In genomic region chr17:38691154-38691553, GRCh38 we compare ENCODE assay signal across 16 cellular contexts. TPM values are rescaled to one million over a fixed set of nuclear protein-coding genes. Genes with fewer than 3 reads are reported as not detected.
DNase-seq lines count a peak whose midpoint lies in the region; ATAC-seq and TF ChIP-seq lines count a peak whose summit lies in the region.
"Had no signal": no experiment of that assay in that cellular context is flagged by ENCODE, and none has a peak within 500 bp of the region (broad histone marks: within the 10 kb centered on the region; RNA-seq: fewer than 3 reads in every experiment).

No MANE protein-coding gene starts in this region.

- H3K4me1 ChIP-seq in parathyroid adenoma, result peaks cover 18% of the 10 kb centered on the region
- peaks cover 19% of the 10 kb centered on the region for H3K4me1 ChIP-seq in left ventricle myocardium inferior

- no peaks in the 10 kb centered on the region for H3K36me3 Mint-ChIP-seq in activated naive CD4-positive, alpha-beta T cell treated with anti-CD3 and anti-CD28 coated beads, Interleukin-2, amount 50 U/mL, for 24 hours
- no peaks in the 10 kb centered on the region for H3K36me3 Mint-ChIP-seq in activated naive CD4-positive, alpha-beta T cell treated with anti-CD3 and anti-CD28 coated beads, Interleukin-2, amount 50 U/mL, for 72 hours
- peaks cover 2% of the 10 kb centered on the region for H3K36me3 Mint-ChIP-seq in T-helper 17 cell (ENCODE audit: low read depth)
- H3K36me3 Mint-ChIP-seq in dendritic cell treated with granulocyte-macrophage colony-stimulating factor and Interleukin-4, amounts not matched to agents 40 ng/mL and 50 ng/mL, for 4 days (ENCODE audit: low read depth), result no peaks in the 10 kb centered on the region
- H3K36me3 Mint-ChIP-seq: CD4-positive, CD25-positive, alpha-beta regulatory T cell had no signal

- DNase-seq in activated naive CD4-positive, alpha-beta T cell treated with anti-CD3 and anti-CD28 coated beads, Interleukin-2, amount 50 U/mL, for 72 hours (ENCODE audit: low spot score in 2 of 2), result no peak
- DNase-seq in T-helper 17 cell, result no peak
- no peak for DNase-seq in left ventricle myocardium inferior
- DNase-seq: CD4-positive, CD25-positive, alpha-beta regulatory T cell; DMS153; DMS79 treated with DMSO at 0.1 percent for 48 hours; EL; HCEC 1CT; HFFc6 had no signal

- intact Hi-C loops in dendritic cell treated with granulocyte-macrophage colony-stimulating factor and Interleukin-4, amounts not matched to agents 40 ng/mL and 50 ng/mL, for 4 days (cut with micrococcal nuclease), result no loop called here
- intact Hi-C loops in left ventricle myocardium inferior (cut with micrococcal nuclease), result no loop called here

- H3K9me3 ChIP-seq in T-helper 17 cell (ENCODE audit: control insufficient read depth, low read length, poor library complexity, severe bottlenecking) (no peaks in the 10 kb centered on the region), parathyroid adenoma (ENCODE audit: control insufficient read depth, low read length) (no peaks in the 10 kb centered on the region), left ventricle myocardium inferior (replicated peaks) (no peaks in the 10 kb centered on the region)

- no peaks in the 10 kb centered on the region for H3K27me3 ChIP-seq in parathyroid adenoma (ENCODE audit: control insufficient read depth, insufficient read depth, low read length)
- H3K27me3 ChIP-seq in left ventricle myocardium inferior (ENCODE audit: low read depth), result no peaks in the 10 kb centered on the region

- no peaks in the 10 kb centered on the region for H3K9me3 Mint-ChIP-seq in activated naive CD4-positive, alpha-beta T cell treated with anti-CD3 and anti-CD28 coated beads, Interleukin-2, amount 50 U/mL, for 24 hours
- no peaks in the 10 kb centered on the region for H3K9me3 Mint-ChIP-seq in activated naive CD4-positive, alpha-beta T cell treated with anti-CD3 and anti-CD28 coated beads, Interleukin-2, amount 50 U/mL, for 72 hours
- H3K9me3 Mint-ChIP-seq in dendritic cell treated with granulocyte-macrophage colony-stimulating factor and Interleukin-4, amounts not matched to agents 40 ng/mL and 50 ng/mL, for 4 days, result no peaks in the 10 kb centered on the region
- H3K9me3 Mint-ChIP-seq: CD4-positive, CD25-positive, alpha-beta regulatory T cell; HFFc6 had no signal

- no peaks in the 10 kb centered on the region for H3K36me3 ChIP-seq in parathyroid adenoma (ENCODE audit: control insufficient read depth, insufficient read depth, low read length)
- no peaks in the 10 kb centered on the region for H3K36me3 ChIP-seq in left ventricle myocardium inferior

- H3K4me1 Mint-ChIP-seq in activated naive CD4-positive, alpha-beta T cell treated with anti-CD3 and anti-CD28 coated beads, Interleukin-2, amount 50 U/mL, for 24 hours, result peaks cover 6% of the 10 kb centered on the region
- H3K4me1 Mint-ChIP-seq in T-helper 17 cell, result peaks cover 3% of the 10 kb centered on the region
- H3K4me1 Mint-ChIP-seq in dendritic cell treated with granulocyte-macrophage colony-stimulating factor and Interleukin-4, amounts not matched to agents 40 ng/mL and 50 ng/mL, for 4 days (ENCODE audit: low read depth), result peaks cover 53% of the 10 kb centered on the region

- H3K4me3 ChIP-seq in parathyroid adenoma (ENCODE audit: low read depth, low read length) (no peak overlapping the region), left ventricle myocardium inferior (no peak overlapping the region)

- H3K4me3 Mint-ChIP-seq in activated naive CD4-positive, alpha-beta T cell treated with anti-CD3 and anti-CD28 coated beads, Interleukin-2, amount 50 U/mL, for 24 hours, result no peak overlapping the region
- H3K4me3 Mint-ChIP-seq in T-helper 17 cell, result no peak overlapping the region
- no peak overlapping the region for H3K4me3 Mint-ChIP-seq in dendritic cell treated with granulocyte-macrophage colony-stimulating factor and Interleukin-4, amounts not matched to agents 40 ng/mL and 50 ng/mL, for 4 days
- H3K4me3 Mint-ChIP-seq: CD4-positive, CD25-positive, alpha-beta regulatory T cell; HFFc6 had no signal

- no peaks in the 10 kb centered on the region for H3K27me3 Mint-ChIP-seq in activated naive CD4-positive, alpha-beta T cell treated with anti-CD3 and anti-CD28 coated beads, Interleukin-2, amount 50 U/mL, for 24 hours
- peaks cover 17% of the 10 kb centered on the region for H3K27me3 Mint-ChIP-seq in T-helper 17 cell
- H3K27me3 Mint-ChIP-seq in dendritic cell treated with granulocyte-macrophage colony-stimulating factor and Interleukin-4, amounts not matched to agents 40 ng/mL and 50 ng/mL, for 4 days, result peaks cover 5% of the 10 kb centered on the region
- H3K27me3 Mint-ChIP-seq: CD4-positive, CD25-positive, alpha-beta regulatory T cell had no signal

- no peak overlapping the region for H3K9ac ChIP-seq in parathyroid adenoma

- no peak overlapping the region for H3K27ac ChIP-seq in parathyroid adenoma
- no peak overlapping the region for H3K27ac ChIP-seq in left ventricle myocardium inferior (replicated peaks)
- H3K27ac ChIP-seq: 22Rv1, HL-60 had no signal

- TF ChIP-seq CTCF in parathyroid adenoma (IDR thresholded peaks at IDR 0.05), result no peak
- TF ChIP-seq CTCF in left ventricle myocardium inferior (IDR thresholded peaks at IDR 0.05; ENCODE audit: borderline replicate concordance), result no peak

- no peak for ATAC-seq in activated naive CD4-positive, alpha-beta T cell treated with anti-CD3 and anti-CD28 coated beads, Interleukin-2, amount 50 U/mL, for 72 hours
- ATAC-seq in T-helper 17 cell, result no peak
- ATAC-seq in GM18519 (IDR thresholded peaks at IDR 0.05; ENCODE audit: low FRiP score, unreplicated experiment), result no peak
- ATAC-seq in HG03354 (IDR thresholded peaks at IDR 0.05; ENCODE audit: poor library complexity, severe bottlenecking, unreplicated experiment), result no peak

- peak overlapping the region; percentile 72 for H2AFZ ChIP-seq in parathyroid adenoma

- peak overlapping the region; percentile 23 for H3K27ac Mint-ChIP-seq in activated naive CD4-positive, alpha-beta T cell treated with anti-CD3 and anti-CD28 coated beads, Interleukin-2, amount 50 U/mL, for 24 hours
- peak overlapping the region in 1 of 2 donors; percentile 45 for H3K27ac Mint-ChIP-seq in activated naive CD4-positive, alpha-beta T cell treated with anti-CD3 and anti-CD28 coated beads, Interleukin-2, amount 50 U/mL, for 72 hours
- H3K27ac Mint-ChIP-seq in T-helper 17 cell, result peak overlapping the region; percentile 86
- H3K27ac Mint-ChIP-seq in dendritic cell treated with granulocyte-macrophage colony-stimulating factor and Interleukin-4, amounts not matched to agents 40 ng/mL and 50 ng/mL, for 4 days, result peak overlapping the region; percentile 9
- H3K27ac Mint-ChIP-seq: HFFc6 had no signal

- no peaks in the 10 kb centered on the region for H3K79me2 ChIP-seq in parathyroid adenoma

- H3K4me2 ChIP-seq in parathyroid adenoma (ENCODE audit: low read length), result no peak overlapping the region

RNA-seq across cellular contexts. Expression of gene MLLT6, which starts 13.9 kb away (rescaled TPM):
- 100 to 1,000 TPM; 204 to 288 TPM for total RNA-seq in activated naive CD4-positive, alpha-beta T cell treated with anti-CD3 and anti-CD28 coated beads, Interleukin-2, amount 50 U/mL, for 72 hours
- total RNA-seq in T-helper 17 cell, result 100 to 1,000 TPM; 304 to 334 TPM
- total RNA-seq in left ventricle myocardium inferior, result 74.1 TPM

RNA-seq across cellular contexts. Expression of gene EPOP, which starts 16.4 kb away (rescaled TPM):
- total RNA-seq in activated naive CD4-positive, alpha-beta T cell treated with anti-CD3 and anti-CD28 coated beads, Interleukin-2, amount 50 U/mL, for 72 hours, result 10 to 100 TPM; 27.5 to 31.3 TPM
- 1 to 10 TPM in 1 of 2 donors, under 1 TPM in 1; 0.60 to 1.1 TPM for total RNA-seq in T-helper 17 cell
- total RNA-seq in left ventricle myocardium inferior, result 0.33 TPM

RNA-seq across cellular contexts. Expression of gene CISD3, which starts 39.0 kb away (rescaled TPM):
- 10 to 100 TPM; 32.7 to 40.7 TPM for total RNA-seq in activated naive CD4-positive, alpha-beta T cell treated with anti-CD3 and anti-CD28 coated beads, Interleukin-2, amount 50 U/mL, for 72 hours
- 10 to 100 TPM; 12.0 to 12.8 TPM for total RNA-seq in T-helper 17 cell
- total RNA-seq in left ventricle myocardium inferior, result 75.9 TPM

RNA-seq across cellular contexts. Expression of gene PCGF2, which starts 57.0 kb away (rescaled TPM):
- 1 to 10 TPM; 3.1 to 6.9 TPM for total RNA-seq in activated naive CD4-positive, alpha-beta T cell treated with anti-CD3 and anti-CD28 coated beads, Interleukin-2, amount 50 U/mL, for 72 hours
- total RNA-seq in T-helper 17 cell, result not detected
- total RNA-seq in left ventricle myocardium inferior, result 20.7 TPM

Comparison
In these comparisons a context has a peak if more than half of its experiments do, and no peak if none do; other contexts are left out.
1. RNA of gene EPOP, which starts 16.4 kb away (total RNA-seq): 27.5 to 31.3 TPM in activated naive CD4-positive, alpha-beta T cell treated with anti-CD3 and anti-CD28 coated beads, Interleukin-2, amount 50 U/mL, for 72 hours; 0.60 to 1.1 TPM in T-helper 17 cell and 0.33 TPM in left ventricle myocardium inferior (single experiment); every median in the first group is over 10 times any median in the second.